Comparison of ENCODE assay signal across 15 cellular contexts in genomic region chr13:41426047-41426446, GRCh38. TPM values are rescaled to one million over a fixed set of nuclear protein-coding genes. Genes with fewer than 3 reads are reported as not detected.
"Had no signal": no experiment of that assay in that cellular context is flagged by ENCODE, and none has a peak within 500 bp of the region (broad histone marks: within the 10 kb centered on the region; RNA-seq: fewer than 3 reads in every experiment).

No MANE protein-coding gene starts in this region.

- H3K4me1 Mint-ChIP-seq: brain had no signal

- H3K27me3 ChIP-seq: hepatocyte, vagina had no signal

- H3K27ac Mint-ChIP-seq: activated T-cell treated with anti-CD3 and anti-CD28 coated beads, Interleukin-2, amount 50 U/mL, for 24 hours; brain; neural progenitor cell; progenitor cell of endocrine pancreas had no signal

- H3K9me3 ChIP-seq: vagina had no signal

- H3K36me3 Mint-ChIP-seq: activated naive CD8-positive, alpha-beta T cell; neural progenitor cell had no signal

- DNase-seq: activated effector memory CD4-positive, alpha-beta T cell treated with Interleukin-2 at 50 U/mL for 16 hours; activated T-cell treated with anti-CD3 and anti-CD28 coated beads, Interleukin-2, amount 50 U/mL, for 24 hours; anterior cingulate cortex; caudate nucleus; mesenchymal stem cell; stimulated activated CD4-positive, alpha-beta T cell treated with anti-CD3 and anti-CD28 coated beads, Interleukin-12 subunit alpha, Interleukin-12 subunit beta, amount 100 ng/mL, for 4 hours; stomach; trophoblast cell had no signal

- ATAC-seq: naive thymus-derived CD4-positive, alpha-beta T cell had no signal

- H3K36me3 ChIP-seq: neural progenitor cell, stomach, vagina had no signal

- H3K27me3 Mint-ChIP-seq: activated naive CD8-positive, alpha-beta T cell had no signal

- H3K4me1 ChIP-seq: neural progenitor cell had no signal

- H3K4me3 ChIP-seq: hepatocyte, neural progenitor cell, stomach, vagina had no signal

- H3K27ac ChIP-seq: hepatocyte, neural progenitor cell, stomach, vagina had no signal

- H3K4me3 Mint-ChIP-seq: activated naive CD8-positive, alpha-beta T cell; activated T-cell treated with anti-CD3 and anti-CD28 coated beads, Interleukin-2, amount 50 U/mL, for 24 hours; brain; neural progenitor cell had no signal

- H3K9me3 Mint-ChIP-seq: activated T-cell treated with anti-CD3 and anti-CD28 coated beads, Interleukin-2, amount 50 U/mL, for 24 hours had no signal

RNA-seq across cellular contexts. Expression of gene RGCC, which starts 31.3 kb away (rescaled TPM):
- total RNA-seq: progenitor cell of endocrine pancreas had no signal
